ENCODE assay signal across 1 cellular context in genomic region chr12:88639361-88639760, GRCh38.
TF ChIP-seq lines count a peak whose summit lies in the region.

No MANE protein-coding gene starts in this region.

TF ChIP-seq in IMR-90, 13 proteins besides CTCF, POLR2A, EP300 and RAD21 (continued from another document):
- TF ChIP-seq USF2 (IDR thresholded peaks at IDR 0.05; ENCODE audit: low read depth, low read length) (no peak), CEBPB (IDR thresholded peaks at IDR 0.05; ENCODE audit: low read depth, low read length) (no peak), ELK1 (IDR thresholded peaks at IDR 0.05; ENCODE audit: borderline replicate concordance, low read depth, low read length) (no peak), RCOR1 (IDR thresholded peaks at IDR 0.05; ENCODE audit: insufficient replicate concordance, low read length) (no peak), BHLHE40 (IDR thresholded peaks at IDR 0.05; ENCODE audit: low read depth, low read length) (no peak), FOS (IDR thresholded peaks at IDR 0.05; ENCODE audit: low read depth, low read length) (no peak), CHD1 (IDR thresholded peaks at IDR 0.05; ENCODE audit: low read depth, low read length) (no peak)
